Comparison of ENCODE assay signal across 8 cellular contexts in the genomic region with DNA sequence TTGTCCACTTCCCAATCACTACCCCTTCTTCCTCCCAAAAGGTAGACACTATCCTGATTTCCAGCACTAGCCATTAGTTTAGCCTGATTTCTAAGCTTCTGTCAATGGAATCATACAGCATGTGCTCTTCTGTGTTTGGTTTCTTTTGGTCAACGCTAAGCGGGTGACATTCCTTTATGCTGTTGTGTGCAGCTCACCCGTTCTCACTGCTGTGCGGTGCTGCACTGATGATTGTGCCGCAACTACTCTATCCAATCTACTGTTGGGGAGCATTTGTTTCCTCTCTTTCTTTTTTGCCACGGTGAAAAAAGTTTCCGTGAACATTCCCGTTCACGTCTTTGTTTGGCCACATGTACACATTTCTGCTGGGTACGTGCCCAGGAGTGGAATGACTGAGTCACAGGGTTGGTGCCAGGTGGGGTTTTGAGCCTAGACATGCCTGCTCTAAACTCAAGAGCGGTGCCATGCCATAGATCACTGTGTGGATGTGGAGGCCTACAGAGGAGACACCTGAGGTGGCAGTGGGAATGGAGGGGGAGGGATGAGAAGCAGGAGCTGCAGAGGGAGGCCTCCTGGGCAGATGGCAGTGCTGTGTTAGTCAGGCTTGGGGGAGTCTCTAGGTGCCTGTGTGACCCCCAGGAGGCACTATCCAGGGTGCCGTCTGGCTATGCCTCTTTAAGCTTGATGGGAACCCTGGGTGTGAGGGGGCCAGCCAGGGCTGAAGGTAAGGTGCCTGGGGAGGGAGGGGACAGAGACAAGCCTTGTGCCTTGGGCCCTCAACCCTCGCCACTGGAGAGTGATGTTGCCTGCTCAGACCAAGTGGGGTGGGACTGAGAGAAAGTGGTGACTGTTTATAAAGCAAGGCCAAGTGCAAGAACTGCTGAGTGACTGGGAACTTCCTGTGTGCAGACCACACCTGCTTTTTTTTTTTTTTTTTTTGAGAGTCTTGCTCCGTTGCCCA.
A peak's percentile ranks its signal among the peaks of the same experiment; 100 is the strongest.
DNase-seq lines count a peak whose midpoint lies in the region; ATAC-seq, FAIRE-seq and TF ChIP-seq lines count a peak whose summit lies in the region.

No MANE protein-coding gene starts in this region.

- H3K4me3 Mint-ChIP-seq in memory B cell, result no peak overlapping the region

- H3K36me3 Mint-ChIP-seq in memory B cell, result no peaks in the 10 kb centered on the region

- DNase-seq in RCC 7860 (ENCODE audit: low spot score), result peak; percentile 82
- DNase-seq in memory B cell (ENCODE audit: low spot score in 2 of 2), result no peak
- DNase-seq in NK-92 treated with Interleukin-12 subunit alpha and Interleukin-12 subunit beta, amount 100 ng/mL, for 24 hours (lab: John Stamatoyannopoulos, UW), result no peak
- no peak for DNase-seq in NCI-H1092 treated with DMSO at 0.1 percent for 48 hours (lab: John Stamatoyannopoulos, UW)
- DNase-seq in SHP77 (lab: John Stamatoyannopoulos, UW), result no peak
- DNase-seq in foreskin fibroblast, result no peak

- TF ChIP-seq CTCF in foreskin fibroblast (IDR thresholded peaks at IDR 0.05; ENCODE audit: low read depth, low read length), result no peak

- no peaks in the 10 kb centered on the region for H3K27me3 Mint-ChIP-seq in memory B cell

- peaks cover 38% of the 10 kb centered on the region for H3K4me1 Mint-ChIP-seq in memory B cell

- H3K9me3 Mint-ChIP-seq in memory B cell, result no peaks in the 10 kb centered on the region

- ATAC-seq in GM18517 (IDR thresholded peaks at IDR 0.05; ENCODE audit: unreplicated experiment), result peak; percentile 78
- ATAC-seq in HG02588 (IDR thresholded peaks at IDR 0.05; ENCODE audit: unreplicated experiment), result peak; percentile 60
- peak; percentile 76 for ATAC-seq in memory B cell (ENCODE audit: low read depth)

- H3K27ac Mint-ChIP-seq in memory B cell, result no peak overlapping the region

- peak; percentile 25 for FAIRE-seq in RCC 7860 (lab: Jason Lieb, UNC)

- no peak overlapping the region for H3K4me3 ChIP-seq in foreskin fibroblast (ENCODE audit: low read depth in 1 of 2, low read length in 2 of 2)
